In the genomic region with DNA sequence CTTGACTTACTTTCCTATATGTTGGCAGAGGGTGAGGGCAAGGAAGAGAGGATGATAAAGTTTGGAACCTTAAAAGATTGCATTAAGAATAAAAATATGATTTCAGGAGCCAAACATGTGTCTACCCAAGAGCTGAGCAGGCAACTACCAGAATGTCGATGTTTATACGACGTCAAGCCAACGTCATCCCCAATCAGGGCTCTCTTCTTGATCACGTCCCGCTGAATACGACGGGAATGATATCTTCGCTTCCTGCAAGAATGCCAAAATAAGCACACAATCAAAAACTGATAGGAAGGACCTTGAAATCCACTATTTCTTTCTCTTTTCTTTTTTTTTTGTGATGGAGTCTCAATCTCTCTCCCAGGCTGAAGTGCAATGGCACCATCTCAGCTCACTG, we compare ENCODE assay signal across 34 cellular contexts.
"Had no signal": no experiment of that assay in that cellular context is flagged by ENCODE, and none has a peak within 500 bp of the region (broad histone marks: within the 10 kb centered on the region; RNA-seq: fewer than 3 reads in every experiment).

No MANE protein-coding gene starts in this region.

- H3K9ac ChIP-seq: KMS-11 had no signal

- DNase-seq: Karpas-422, Kasumi-1, KG1, MG63, MM.1S, MV-4-11, NCI-H1048, NCI-H1092, NCI-H1092 treated with DMSO at 0.1 percent for 48 hours, NCI-H1105, NCI-H1105 treated with DMSO at 0.1 percent for 48 hours, NCI-H1417, NCI-H1417 treated with DMSO at 0.1 percent for 48 hours, NCI-H1436, NCI-H1436 treated with DMSO at 0.1 percent for 48 hours, NCI-H146, NCI-H1694, NCI-H1694 treated with DMSO at 0.1 percent for 48 hours, NCI-H187, NCI-H187 treated with DMSO at 0.1 percent for 48 hours, NCI-H1930, NCI-H2029, NCI-H2029 treated with DMSO at 0.1 percent for 48 hours, NCI-H2081, NCI-H2081 treated with DMSO at 0.1 percent for 48 hours, NCI-H2107, NCI-H2171, NCI-H2171 treated with DMSO at 0.1 percent for 48 hours, NCI-H2227 treated with DMSO at 0.1 percent for 48 hours, NCI-H226, NCI-H345, NCI-H446, NCI-H446 treated with DMSO at 0.1 percent for 48 hours had no signal

- H3K9me3 ChIP-seq: MG63 had no signal

- H3K4me2 ChIP-seq: KMS-11 had no signal

- H3K4me3 ChIP-seq: MG63 had no signal

- H3K27me3 ChIP-seq: MG63 had no signal

- H3K27ac ChIP-seq: KMS-11 had no signal
